Comparison of ENCODE assay signal across 9 cellular contexts in genomic region chr12:118102609-118103008, GRCh38.
DNase-seq lines count a peak whose midpoint lies in the region; ATAC-seq and TF ChIP-seq lines count a peak whose summit lies in the region.
"Had no signal": no experiment of that assay in that cellular context is flagged by ENCODE, and none has a peak within 500 bp of the region (broad histone marks: within the 10 kb centered on the region; RNA-seq: fewer than 3 reads in every experiment).

No MANE protein-coding gene starts in this region.

- TF ChIP-seq CTCF in fibroblast of pulmonary artery (IDR thresholded peaks at IDR 0.05; ENCODE audit: low read length, missing control alignments): no peak

- no peaks in the 10 kb centered on the region for H3K9me3 ChIP-seq in SK-N-MC (ENCODE audit: low read depth, low read length)

- H3K4me3 ChIP-seq in SK-N-MC (peak overlapping the region; percentile 77; the same call in 1 of the 2 replicates), fibroblast of pulmonary artery (replicated peaks; ENCODE audit: low read depth, low read length) (peak overlapping the region; percentile 64), skeletal muscle cell (ENCODE audit: low read depth, low read length) (peak overlapping the region; percentile 77)

- DNase-seq in GM03348 (ENCODE audit: low spot score) (peak; percentile 14), SK-N-MC (ENCODE audit: low read depth, low spot score) (no peak), fibroblast of pulmonary artery (ENCODE audit: low read depth) (no peak), skeletal muscle cell (ENCODE audit: low read depth) (no peak), kidney glomerular epithelial cell (lab: John Stamatoyannopoulos, UW) (no peak), KBM-7 (no peak)
- DNase-seq in activated effector memory CD4-positive, alpha-beta T cell treated with Interleukin-2 at 50 U/mL for 16 hours: no peak
- DNase-seq: NCI-H446 treated with DMSO at 0.1 percent for 48 hours had no signal

- H3K27ac ChIP-seq in SK-N-MC: no peak overlapping the region

- ATAC-seq in HG03457 (IDR thresholded peaks at IDR 0.05; ENCODE audit: unreplicated experiment): no peak

- no peaks in the 10 kb centered on the region for H3K36me3 ChIP-seq in SK-N-MC (ENCODE audit: insufficient read depth, low read length)

- in situ Hi-C loops in KBM-7 (cut with MboI; ENCODE audit: low pct_unique_long_range_greater_than_20kb, low sequenced_read_pairs): no loop called here

- no peak overlapping the region for H3K9ac ChIP-seq in SK-N-MC (ENCODE audit: insufficient read length)
